8 cellular contexts compared by ENCODE assay signal in the genomic region with DNA sequence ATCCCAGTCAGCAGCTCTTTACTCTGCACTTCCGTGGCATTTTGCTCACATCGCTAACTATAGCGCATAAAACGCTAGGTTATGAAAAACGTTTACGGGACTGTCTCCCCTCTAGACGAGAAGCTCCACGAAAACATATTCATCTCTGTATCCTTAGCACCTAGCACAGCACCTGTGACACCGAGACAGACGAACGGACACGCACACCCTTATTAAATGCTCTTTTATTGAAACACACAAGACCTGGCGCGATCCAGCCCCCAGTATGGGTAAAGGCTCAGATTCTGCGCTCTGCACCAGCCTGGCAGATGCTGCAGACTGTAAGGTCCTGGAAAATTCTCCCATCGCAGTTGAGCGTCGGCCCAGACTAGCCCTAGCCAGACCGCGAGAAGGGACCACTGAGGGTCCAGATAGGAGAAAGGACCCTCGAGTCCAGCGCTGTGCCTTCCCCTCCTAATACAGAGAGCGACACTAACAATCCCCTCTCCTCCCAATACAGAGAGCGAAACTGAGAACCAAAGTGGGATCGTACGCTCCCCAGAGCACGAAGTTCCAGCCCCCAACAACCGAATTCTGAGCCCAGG. TPM values are rescaled to one million over a fixed set of nuclear protein-coding genes. Genes with fewer than 3 reads are reported as not detected.
DNase-seq lines count a peak whose midpoint lies in the region; ATAC-seq and TF ChIP-seq lines count a peak whose summit lies in the region.

No MANE protein-coding gene starts in this region.

- no peaks in the 10 kb centered on the region for H3K9me3 Mint-ChIP-seq in activated CD4-positive, alpha-beta T cell treated with anti-CD3 and anti-CD28 coated beads for 36 hours (ENCODE audit: low read depth)
- no peaks in the 10 kb centered on the region for H3K9me3 Mint-ChIP-seq in activated CD8-positive, alpha-beta T cell treated with anti-CD3 and anti-CD28 coated beads for 36 hours
- H3K9me3 Mint-ChIP-seq in natural killer cell treated with Interleukin-12 subunit alpha and Interleukin-12 subunit beta and Interleukin-15 and Interleukin-18, amount 100 ng/mL, for 72 hours = no peaks in the 10 kb centered on the region

- no peaks in the 10 kb centered on the region for H3K9me3 ChIP-seq in MG63

- no peaks in the 10 kb centered on the region; the same call in 1 of the 2 replicates for H3K27me3 ChIP-seq in MG63

- POLR2A ChIA-PET in activated CD4-positive, alpha-beta T cell treated with anti-CD3 and anti-CD28 coated beads for 36 hours (lab: Charles Lee) = no interaction called here
- POLR2A ChIA-PET in activated CD8-positive, alpha-beta T cell treated with anti-CD3 and anti-CD28 coated beads for 36 hours (lab: Charles Lee) = interaction anchor here (0.9 to 2.0 kb wide), 3 partner anchors 13 to 31 kb away, joined by 4 to 11 read pairs (median 10); a partner anchor contains a TSS

- H3K4me1 Mint-ChIP-seq in activated CD4-positive, alpha-beta T cell treated with anti-CD3 and anti-CD28 coated beads for 36 hours = peaks cover 34% of the 10 kb centered on the region
- H3K4me1 Mint-ChIP-seq in activated CD8-positive, alpha-beta T cell treated with anti-CD3 and anti-CD28 coated beads for 36 hours (ENCODE audit: low read depth) = peaks cover 26% of the 10 kb centered on the region
- peaks cover 25 to 28% of the 10 kb centered on the region in 2 donors for H3K4me1 Mint-ChIP-seq in natural killer cell treated with Interleukin-12 subunit alpha and Interleukin-12 subunit beta and Interleukin-15 and Interleukin-18, amount 100 ng/mL, for 72 hours (ENCODE audit: low read depth in 2 of 2)

- H3K27me3 Mint-ChIP-seq in activated CD4-positive, alpha-beta T cell treated with anti-CD3 and anti-CD28 coated beads for 36 hours = peaks cover 1% of the 10 kb centered on the region
- H3K27me3 Mint-ChIP-seq in activated CD8-positive, alpha-beta T cell treated with anti-CD3 and anti-CD28 coated beads for 36 hours = no peaks in the 10 kb centered on the region
- H3K27me3 Mint-ChIP-seq in natural killer cell treated with Interleukin-12 subunit alpha and Interleukin-12 subunit beta and Interleukin-15 and Interleukin-18, amount 100 ng/mL, for 72 hours = peaks cover 19 to 29% of the 10 kb centered on the region in 2 donors

- H3K4me3 Mint-ChIP-seq in activated CD4-positive, alpha-beta T cell treated with anti-CD3 and anti-CD28 coated beads for 36 hours = peak overlapping the region; percentile 96
- H3K4me3 Mint-ChIP-seq in activated CD8-positive, alpha-beta T cell treated with anti-CD3 and anti-CD28 coated beads for 36 hours = peak overlapping the region; percentile 92
- H3K4me3 Mint-ChIP-seq in natural killer cell treated with Interleukin-12 subunit alpha and Interleukin-12 subunit beta and Interleukin-15 and Interleukin-18, amount 100 ng/mL, for 72 hours = peak overlapping the region; percentile 95

- peak overlapping the region; percentile 97 for H3K27ac Mint-ChIP-seq in activated CD4-positive, alpha-beta T cell treated with anti-CD3 and anti-CD28 coated beads for 36 hours
- H3K27ac Mint-ChIP-seq in activated CD8-positive, alpha-beta T cell treated with anti-CD3 and anti-CD28 coated beads for 36 hours = peak overlapping the region; percentile 90
- H3K27ac Mint-ChIP-seq in natural killer cell treated with Interleukin-12 subunit alpha and Interleukin-12 subunit beta and Interleukin-15 and Interleukin-18, amount 100 ng/mL, for 72 hours = peak overlapping the region; percentile 90 to 91

- peak; percentile 45 for DNase-seq in activated CD4-positive, alpha-beta T cell treated with anti-CD3 and anti-CD28 coated beads for 36 hours
- no peak for DNase-seq in activated CD4-positive, alpha-beta T cell treated with anti-CD3 and anti-CD28 coated beads, Interleukin-2, amount 50 U/mL, for 1 hour
- DNase-seq in HFF-Myc (ENCODE audit: extremely low read depth, low read depth) = no peak
- peak; percentile 26 for DNase-seq in MG63
- DNase-seq in activated CD8-positive, alpha-beta T cell treated with anti-CD3 and anti-CD28 coated beads for 36 hours = peak; percentile 43
- DNase-seq in fibroblast of peridontal ligament (ENCODE audit: extremely low read depth) = peak; percentile 27
- no peak for DNase-seq in natural killer cell treated with Interleukin-12 subunit alpha and Interleukin-12 subunit beta and Interleukin-15 and Interleukin-18, amount 100 ng/mL, for 72 hours (ENCODE audit: low spot score)
- no peak for DNase-seq in NCI-H1048 (lab: John Stamatoyannopoulos, UW)

- TF ChIP-seq CTCF in HFF-Myc (IDR thresholded peaks at IDR 0.05; ENCODE audit: low read depth, low read length, missing control alignments) = no peak
- TF ChIP-seq CTCF in activated CD8-positive, alpha-beta T cell treated with anti-CD3 and anti-CD28 coated beads for 36 hours (IDR thresholded peaks at IDR 0.05) = no peak

- CTCF ChIA-PET in activated CD4-positive, alpha-beta T cell treated with anti-CD3 and anti-CD28 coated beads for 36 hours (lab: Charles Lee) = interaction anchor here (0.6 to 2.7 kb wide), 6 partner anchors 9 to 31 kb away, joined by 3 to 13 read pairs (median 4); a partner anchor contains a TSS
- CTCF ChIA-PET in activated CD8-positive, alpha-beta T cell treated with anti-CD3 and anti-CD28 coated beads for 36 hours (lab: Charles Lee) = interaction anchor here (1.1 to 4.0 kb wide), 4 partner anchors 9 to 17 kb away, joined by 3 to 25 read pairs (median 11); no protein-coding TSS in a partner anchor

- no peaks in the 10 kb centered on the region for H3K36me3 ChIP-seq in MG63

- no peaks in the 10 kb centered on the region for H3K36me3 Mint-ChIP-seq in activated CD4-positive, alpha-beta T cell treated with anti-CD3 and anti-CD28 coated beads for 36 hours (ENCODE audit: low read depth)
- peaks cover 2% of the 10 kb centered on the region for H3K36me3 Mint-ChIP-seq in activated CD8-positive, alpha-beta T cell treated with anti-CD3 and anti-CD28 coated beads for 36 hours (ENCODE audit: low read depth)
- no peaks in the 10 kb centered on the region for H3K36me3 Mint-ChIP-seq in natural killer cell treated with Interleukin-12 subunit alpha and Interleukin-12 subunit beta and Interleukin-15 and Interleukin-18, amount 100 ng/mL, for 72 hours

- peak; percentile 51 for ATAC-seq in activated CD4-positive, alpha-beta T cell treated with anti-CD3 and anti-CD28 coated beads for 36 hours
- peak; percentile 37 for ATAC-seq in activated CD8-positive, alpha-beta T cell treated with anti-CD3 and anti-CD28 coated beads for 36 hours
- ATAC-seq in natural killer cell treated with Interleukin-12 subunit alpha and Interleukin-12 subunit beta and Interleukin-15 and Interleukin-18, amount 100 ng/mL, for 72 hours = peak; percentile 61 to 73

- intact Hi-C loops in activated CD4-positive, alpha-beta T cell treated with anti-CD3 and anti-CD28 coated beads for 36 hours (cut with DNase I, micrococcal nuclease) = loop anchor here (5.0 kb wide), 2 partner anchors 383 to 418 kb away; no protein-coding TSS in a partner anchor
- intact Hi-C loops in activated CD8-positive, alpha-beta T cell treated with anti-CD3 and anti-CD28 coated beads for 36 hours (cut with micrococcal nuclease) = no loop called here

- H3K4me3 ChIP-seq in HFF-Myc (replicated peaks; ENCODE audit: low read depth, low read length) = peak overlapping the region; percentile 74
- peak overlapping the region; percentile 87 for H3K4me3 ChIP-seq in MG63

RNA-seq across cellular contexts. Expression of a gene that starts 0.6 kb away (rescaled TPM):
- 10 to 100 TPM; 38.1 to 44.3 TPM for total RNA-seq in activated CD4-positive, alpha-beta T cell treated with anti-CD3 and anti-CD28 coated beads for 36 hours
- 27.9 and 78.9 TPM in 2 replicates for total RNA-seq in MG63 (2014; rRNA removed; shearing (Covaris generic); ENCODE audit: low replicate concordance)
- total RNA-seq in activated CD8-positive, alpha-beta T cell treated with anti-CD3 and anti-CD28 coated beads for 36 hours = 10 to 100 TPM; 40.9 to 41.9 TPM
- total RNA-seq in natural killer cell treated with Interleukin-12 subunit alpha and Interleukin-12 subunit beta and Interleukin-15 and Interleukin-18, amount 100 ng/mL, for 72 hours = 10 to 100 TPM; 39.0 to 49.5 TPM

RNA-seq across cellular contexts. Expression of a gene that starts 31.2 kb away (rescaled TPM):
- total RNA-seq in activated CD4-positive, alpha-beta T cell treated with anti-CD3 and anti-CD28 coated beads for 36 hours = 10 to 100 TPM; 87.6 to 96.2 TPM
- 108 and 126 TPM in 2 replicates for total RNA-seq in MG63 (2014; rRNA removed; shearing (Covaris generic); ENCODE audit: low replicate concordance)
- total RNA-seq in activated CD8-positive, alpha-beta T cell treated with anti-CD3 and anti-CD28 coated beads for 36 hours = 10 to 100 TPM; 90.3 to 92.5 TPM
- total RNA-seq in natural killer cell treated with Interleukin-12 subunit alpha and Interleukin-12 subunit beta and Interleukin-15 and Interleukin-18, amount 100 ng/mL, for 72 hours = 10 to 100 TPM; 89.2 to 91.6 TPM

Comparison
In these comparisons a context has a peak if more than half of its experiments do, and no peak if none do; other contexts are left out.
1. DNase-seq: peak in activated CD4-positive, alpha-beta T cell treated with anti-CD3 and anti-CD28 coated beads for 36 hours (single experiment), MG63 (single experiment), activated CD8-positive, alpha-beta T cell treated with anti-CD3 and anti-CD28 coated beads for 36 hours (single experiment) and fibroblast of peridontal ligament (single experiment); none in activated CD4-positive, alpha-beta T cell treated with anti-CD3 and anti-CD28 coated beads, Interleukin-2, amount 50 U/mL, for 1 hour (single experiment), HFF-Myc (single experiment), natural killer cell treated with Interleukin-12 subunit alpha and Interleukin-12 subunit beta and Interleukin-15 and Interleukin-18, amount 100 ng/mL, for 72 hours (single experiment) and NCI-H1048 (single experiment).
2. Peak in every context shown above with its lines, with median percentiles within 50 percentile points of each other: ATAC-seq, H3K27ac Mint-ChIP-seq and H3K4me3 Mint-ChIP-seq.